ENCODE assay signal across 2 cellular contexts in genomic region chr6:18126116-18126515, GRCh38.
TF ChIP-seq lines count a peak whose summit lies in the region.

No MANE protein-coding gene starts in this region.

TF ChIP-seq in IMR-90, 13 proteins besides CTCF, POLR2A, EP300 and RAD21:
- TF ChIP-seq RFX5 (IDR thresholded peaks at IDR 0.05; ENCODE audit: low read depth, low read length) (no peak), MAZ (IDR thresholded peaks at IDR 0.05; ENCODE audit: borderline replicate concordance, low read depth, low read length) (no peak), CEBPB (IDR thresholded peaks at IDR 0.05; ENCODE audit: low read depth, low read length) (no peak), ELK1 (IDR thresholded peaks at IDR 0.05; ENCODE audit: borderline replicate concordance, low read depth, low read length) (no peak), CHD1 (IDR thresholded peaks at IDR 0.05; ENCODE audit: low read depth, low read length) (no peak), NFE2L2 (IDR thresholded peaks at IDR 0.05; ENCODE audit: low read depth, low read length) (no peak), RCOR1 (IDR thresholded peaks at IDR 0.05; ENCODE audit: insufficient replicate concordance, low read length) (no peak), MAFK (IDR thresholded peaks at IDR 0.05; ENCODE audit: low read depth, low read length) (no peak), FOS (IDR thresholded peaks at IDR 0.05; ENCODE audit: low read depth, low read length) (no peak), SMC3 (IDR thresholded peaks at IDR 0.05; ENCODE audit: low read depth, low read length) (no peak), BHLHE40 (IDR thresholded peaks at IDR 0.05; ENCODE audit: low read depth, low read length) (no peak), MXI1 (IDR thresholded peaks at IDR 0.05; ENCODE audit: borderline replicate concordance, low read depth, low read length) (no peak), USF2 (IDR thresholded peaks at IDR 0.05; ENCODE audit: low read depth, low read length) (no peak)

TF ChIP-seq in K562, 482 proteins besides CTCF, POLR2A, EP300 and RAD21:
- TF ChIP-seq SRSF9 (IDR thresholded peaks at IDR 0.05; ENCODE audit: borderline replicate concordance, low read depth, low read length) (no peak), FOXM1 (IDR thresholded peaks at IDR 0.05; ENCODE audit: low read depth) (peak; percentile 62), FOXM1 (CRISPR knock-in tag; IDR thresholded peaks at IDR 0.05; ENCODE audit: low read depth) (no peak), NFYB (IDR thresholded peaks at IDR 0.05; ENCODE audit: extremely low read depth, insufficient read length) (peak; percentile 9), HOXB6 (CRISPR knock-in tag; IDR thresholded peaks at IDR 0.05; ENCODE audit: borderline replicate concordance) (no peak)
